Comparison of ENCODE assay signal across 1 cellular context in the genomic region with DNA sequence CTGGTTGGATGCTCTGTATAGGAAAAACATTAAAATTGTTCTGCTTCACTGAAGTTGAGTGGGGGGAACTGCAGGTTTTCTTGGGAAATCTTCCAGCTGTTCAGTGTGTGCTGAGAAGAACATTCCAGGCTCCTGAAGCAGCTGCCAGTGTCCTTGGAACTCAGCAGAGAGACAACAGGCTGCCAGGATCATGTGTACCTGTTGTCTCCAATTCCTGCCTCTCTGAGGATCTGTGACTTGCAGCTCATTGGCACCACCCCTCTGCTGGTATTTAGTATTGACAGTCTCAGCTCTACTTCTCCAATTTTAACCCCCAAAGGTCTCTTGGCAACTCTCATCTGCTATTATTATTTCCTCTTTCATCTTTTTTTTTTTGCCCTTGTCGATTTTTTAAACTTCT.
TF ChIP-seq lines count a peak whose summit lies in the region.

No MANE protein-coding gene starts in this region.

TF ChIP-seq in H1, 55 proteins besides CTCF, POLR2A, EP300 and RAD21:
- TF ChIP-seq CBX8 (IDR thresholded peaks at IDR 0.05; ENCODE audit: borderline replicate concordance, low read depth, low read length) (no peak), HDAC2 (IDR thresholded peaks at IDR 0.05; ENCODE audit: borderline replicate concordance in 1 of 2, low read depth in 2 of 2, low read length in 2 of 2) (no peak), TEAD4 (IDR thresholded peaks at IDR 0.05; ENCODE audit: low read depth, low read length) (peak; percentile 66; the same call in 1 of the 2 replicates)
